ENCODE assay signal across 10 cellular contexts in genomic region chr6:108157972-108158441, GRCh38. TPM values are rescaled to one million over a fixed set of nuclear protein-coding genes. Genes with fewer than 3 reads are reported as not detected.
DNase-seq lines count a peak whose midpoint lies in the region; ATAC-seq and FAIRE-seq lines count a peak whose summit lies in the region.
"Had no signal": no experiment of that assay in that cellular context is flagged by ENCODE, and none has a peak within 500 bp of the region (broad histone marks: within the 10 kb centered on the region; RNA-seq: fewer than 3 reads in every experiment).

No MANE protein-coding gene starts in this region.

- peak overlapping the region; percentile 45 for H3K4me3 Mint-ChIP-seq in activated CD4-positive, alpha-beta T cell treated with anti-CD3 and anti-CD28 coated beads, Interleukin-2, amount 10 ng/mL, durations not matched to agents 7 days and 5 days
- H3K4me3 Mint-ChIP-seq in activated CD4-positive, alpha-beta memory T cell treated with anti-CD3 and anti-CD28 coated beads, Interleukin-2, amount 10 ng/mL, durations not matched to agents 7 days and 5 days: peak overlapping the region; percentile 58
- peak overlapping the region; percentile 75 to 78 for H3K4me3 Mint-ChIP-seq in stimulated activated naive CD8-positive, alpha-beta T cell treated with anti-CD3 and anti-CD28 coated beads, Interleukin-15, amount 100 ng/mL, for 72 hours

- CTCF ChIA-PET in activated CD4-positive, alpha-beta T cell treated with anti-CD3 and anti-CD28 coated beads, Interleukin-2, amount 10 ng/mL, durations not matched to agents 7 days and 5 days (lab: Charles Lee): interaction anchor here (0.6 to 2.5 kb wide), 3 partner anchors 18 to 638 kb away, joined by 3 to 7 read pairs (median 3); no protein-coding TSS in a partner anchor
- CTCF ChIA-PET in activated CD4-positive, alpha-beta memory T cell treated with anti-CD3 and anti-CD28 coated beads, Interleukin-2, amount 10 ng/mL, durations not matched to agents 7 days and 5 days (lab: Charles Lee): interaction anchor here (1.2 to 1.7 kb wide), 2 partner anchors 10 to 334 kb away, joined by 3 to 5 read pairs; no protein-coding TSS in a partner anchor

- in situ Hi-C loops in ACHN (cut with HindIII; ENCODE audit: low pct_ligation_motif_present, low pct_unique_long_range_greater_than_20kb, low sequenced_read_pairs): no loop called here

- ATAC-seq in stimulated activated naive CD8-positive, alpha-beta T cell treated with anti-CD3 and anti-CD28 coated beads, Interleukin-15, amount 100 ng/mL, for 72 hours: no peak

- H3K9me3 Mint-ChIP-seq in activated CD4-positive, alpha-beta T cell treated with anti-CD3 and anti-CD28 coated beads, Interleukin-2, amount 10 ng/mL, durations not matched to agents 7 days and 5 days: no peaks in the 10 kb centered on the region
- H3K9me3 Mint-ChIP-seq in activated CD4-positive, alpha-beta memory T cell treated with anti-CD3 and anti-CD28 coated beads, Interleukin-2, amount 10 ng/mL, durations not matched to agents 7 days and 5 days: no peaks in the 10 kb centered on the region
- H3K9me3 Mint-ChIP-seq in stimulated activated naive CD8-positive, alpha-beta T cell treated with anti-CD3 and anti-CD28 coated beads, Interleukin-15, amount 100 ng/mL, for 72 hours: no peaks in the 10 kb centered on the region

- FAIRE-seq in urothelium cell line (lab: Jason Lieb, UNC): no peak

- no peak for DNase-seq in activated CD4-positive, alpha-beta T cell treated with anti-CD3 and anti-CD28 coated beads, Interleukin-2, amount 10 ng/mL, durations not matched to agents 7 days and 5 days
- DNase-seq in activated CD4-positive, alpha-beta T cell treated with anti-CD3 and anti-CD28 coated beads for 1 hour: no peak
- DNase-seq in activated CD4-positive, alpha-beta memory T cell treated with anti-CD3 and anti-CD28 coated beads, Interleukin-2, amount 10 ng/mL, durations not matched to agents 7 days and 5 days: no peak
- peak; percentile 38 for DNase-seq in iPS-NIHi7 (ENCODE audit: extremely low spot score)
- DNase-seq in stimulated activated naive CD8-positive, alpha-beta T cell treated with anti-CD3 and anti-CD28 coated beads, Interleukin-15, amount 100 ng/mL, for 72 hours: no peak
- DNase-seq in urothelium cell line (ENCODE audit: low spot score): no peak
- DNase-seq in ACHN: no peak
- DNase-seq in NCI-H1105 (lab: John Stamatoyannopoulos, UW): no peak
- DNase-seq: MG63, SW 1271 had no signal

- H3K27ac Mint-ChIP-seq in activated CD4-positive, alpha-beta T cell treated with anti-CD3 and anti-CD28 coated beads, Interleukin-2, amount 10 ng/mL, durations not matched to agents 7 days and 5 days: peak overlapping the region; percentile 84
- peak overlapping the region; percentile 55 for H3K27ac Mint-ChIP-seq in activated CD4-positive, alpha-beta memory T cell treated with anti-CD3 and anti-CD28 coated beads, Interleukin-2, amount 10 ng/mL, durations not matched to agents 7 days and 5 days
- H3K27ac Mint-ChIP-seq in stimulated activated naive CD8-positive, alpha-beta T cell treated with anti-CD3 and anti-CD28 coated beads, Interleukin-15, amount 100 ng/mL, for 72 hours: no peak overlapping the region

- peaks cover 3% of the 10 kb centered on the region for H3K4me1 Mint-ChIP-seq in activated CD4-positive, alpha-beta T cell treated with anti-CD3 and anti-CD28 coated beads, Interleukin-2, amount 10 ng/mL, durations not matched to agents 7 days and 5 days
- H3K4me1 Mint-ChIP-seq in activated CD4-positive, alpha-beta memory T cell treated with anti-CD3 and anti-CD28 coated beads, Interleukin-2, amount 10 ng/mL, durations not matched to agents 7 days and 5 days: peaks cover 9% of the 10 kb centered on the region
- H3K4me1 Mint-ChIP-seq in stimulated activated naive CD8-positive, alpha-beta T cell treated with anti-CD3 and anti-CD28 coated beads, Interleukin-15, amount 100 ng/mL, for 72 hours: peaks cover 18% of the 10 kb centered on the region

- POLR2A ChIA-PET in activated CD4-positive, alpha-beta T cell treated with anti-CD3 and anti-CD28 coated beads, Interleukin-2, amount 10 ng/mL, durations not matched to agents 7 days and 5 days (lab: Charles Lee): no interaction called here
- POLR2A ChIA-PET in activated CD4-positive, alpha-beta memory T cell treated with anti-CD3 and anti-CD28 coated beads, Interleukin-2, amount 10 ng/mL, durations not matched to agents 7 days and 5 days (lab: Charles Lee): interaction anchor here (1.1 kb wide), 1 partner anchor 335 kb away, joined by 3 read pairs; no protein-coding TSS in a partner anchor

- peaks cover 86% of the 10 kb centered on the region for H3K27me3 Mint-ChIP-seq in activated CD4-positive, alpha-beta T cell treated with anti-CD3 and anti-CD28 coated beads, Interleukin-2, amount 10 ng/mL, durations not matched to agents 7 days and 5 days
- H3K27me3 Mint-ChIP-seq in activated CD4-positive, alpha-beta memory T cell treated with anti-CD3 and anti-CD28 coated beads, Interleukin-2, amount 10 ng/mL, durations not matched to agents 7 days and 5 days: peaks cover 89% of the 10 kb centered on the region
- peaks cover 100% of the 10 kb centered on the region for H3K27me3 Mint-ChIP-seq in stimulated activated naive CD8-positive, alpha-beta T cell treated with anti-CD3 and anti-CD28 coated beads, Interleukin-15, amount 100 ng/mL, for 72 hours

- peaks cover 3% of the 10 kb centered on the region for H3K36me3 Mint-ChIP-seq in activated CD4-positive, alpha-beta T cell treated with anti-CD3 and anti-CD28 coated beads, Interleukin-2, amount 10 ng/mL, durations not matched to agents 7 days and 5 days (ENCODE audit: low read depth)
- peaks cover 4% of the 10 kb centered on the region for H3K36me3 Mint-ChIP-seq in activated CD4-positive, alpha-beta memory T cell treated with anti-CD3 and anti-CD28 coated beads, Interleukin-2, amount 10 ng/mL, durations not matched to agents 7 days and 5 days (ENCODE audit: low read depth)

RNA-seq across cellular contexts. Expression of gene NR2E1, which starts 7.8 kb away (rescaled TPM):
- total RNA-seq in activated CD4-positive, alpha-beta T cell treated with anti-CD3 and anti-CD28 coated beads, Interleukin-2, amount 10 ng/mL, durations not matched to agents 7 days and 5 days: not detected
- total RNA-seq in activated CD4-positive, alpha-beta memory T cell treated with anti-CD3 and anti-CD28 coated beads, Interleukin-2, amount 10 ng/mL, durations not matched to agents 7 days and 5 days: not detected

Comparison
In these comparisons a context has a peak if more than half of its experiments do, and no peak if none do; other contexts are left out.
1. H3K27ac Mint-ChIP-seq: peak in activated CD4-positive, alpha-beta T cell treated with anti-CD3 and anti-CD28 coated beads, Interleukin-2, amount 10 ng/mL, durations not matched to agents 7 days and 5 days (single experiment) and activated CD4-positive, alpha-beta memory T cell treated with anti-CD3 and anti-CD28 coated beads, Interleukin-2, amount 10 ng/mL, durations not matched to agents 7 days and 5 days (single experiment); none in stimulated activated naive CD8-positive, alpha-beta T cell treated with anti-CD3 and anti-CD28 coated beads, Interleukin-15, amount 100 ng/mL, for 72 hours (0 of 2).
2. Peak in every context shown above with its lines, with median percentiles within 50 percentile points of each other: H3K4me3 Mint-ChIP-seq.